In the genomic region with DNA sequence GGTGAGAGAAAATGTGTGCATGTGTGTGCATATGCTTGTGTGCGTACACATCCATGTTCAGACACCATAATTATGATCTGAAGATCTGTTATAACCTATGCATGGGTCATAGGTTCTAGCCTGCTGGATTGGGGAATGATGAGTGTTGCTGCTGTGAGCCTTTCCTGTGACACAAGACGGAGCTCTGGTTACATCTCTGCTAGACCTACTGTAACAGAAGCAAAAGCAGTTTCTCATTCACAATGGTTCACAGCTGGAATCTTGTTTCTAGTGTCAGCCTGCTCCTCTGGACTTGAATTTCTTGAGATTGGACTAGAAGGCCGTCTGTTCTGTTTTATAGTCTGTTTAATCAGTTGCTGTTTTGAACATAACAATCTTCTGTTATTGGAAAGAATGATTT, we compare ENCODE assay signal across 1 cellular context.
TF ChIP-seq lines count a peak whose summit lies in the region.

No MANE protein-coding gene starts in this region.

TF ChIP-seq in WTC11, 78 proteins besides CTCF, POLR2A, EP300 and RAD21:
- TF ChIP-seq ZNF138 (CRISPR knock-in tag; conservative IDR thresholded peaks at IDR 0.05), result no peak
- no peak for TF ChIP-seq NFYB (CRISPR knock-in tag; conservative IDR thresholded peaks at IDR 0.05; ENCODE audit: low read depth)
- no peak for TF ChIP-seq ATF6 (CRISPR knock-in tag; IDR thresholded peaks at IDR 0.05)
